In the genomic region with DNA sequence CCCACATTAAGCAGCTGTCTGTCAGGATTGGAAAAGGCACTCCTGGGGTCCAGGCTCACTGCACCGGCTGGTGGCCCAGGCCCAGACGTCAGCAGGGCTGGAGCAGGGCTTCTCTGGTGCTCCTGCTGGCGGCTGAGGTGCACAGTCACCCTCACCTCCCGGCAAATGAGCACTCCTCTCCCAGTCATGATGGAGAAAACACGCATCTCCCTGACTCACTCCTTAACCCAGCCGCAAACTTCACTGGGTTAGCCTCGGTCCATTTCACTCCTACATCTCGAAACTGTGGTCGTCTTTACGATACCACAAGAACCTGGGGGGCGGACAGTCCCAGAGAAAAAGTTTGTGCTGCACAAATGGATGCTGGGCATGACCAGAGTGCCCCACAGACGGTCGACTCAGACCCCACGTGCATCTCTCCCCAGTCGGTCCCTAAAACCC, we compare ENCODE assay signal across 23 cellular contexts. TPM values are rescaled to one million over a fixed set of nuclear protein-coding genes. Genes with fewer than 3 reads are reported as not detected.
DNase-seq lines count a peak whose midpoint lies in the region; ATAC-seq and TF ChIP-seq lines count a peak whose summit lies in the region.
"Had no signal": no experiment of that assay in that cellular context is flagged by ENCODE, and none has a peak within 500 bp of the region (broad histone marks: within the 10 kb centered on the region; RNA-seq: fewer than 3 reads in every experiment).

No MANE protein-coding gene starts in this region.

- no peak for TF ChIP-seq CTCF in right lobe of liver (IDR thresholded peaks at IDR 0.05)

- peak overlapping the region in 7 of 8 donors; percentile 22 to 78 (median 71) for H3K27ac Mint-ChIP-seq in CD8-positive, alpha-beta memory T cell
- peak overlapping the region; percentile 68 for H3K27ac Mint-ChIP-seq in T-cell
- H3K27ac Mint-ChIP-seq: activated CD4-positive, alpha-beta memory T cell treated with anti-CD3 and anti-CD28 coated beads, Interleukin-2, amount 10 ng/mL, durations not matched to agents 7 days and 5 days; activated T-cell treated with anti-CD3 and anti-CD28 coated beads, Interleukin-2, amount 50 U/mL, for 72 hours had no signal

- H3K4me1 Mint-ChIP-seq in CD8-positive, alpha-beta memory T cell, result peaks cover 26 to 41% (median 36%) of the 10 kb centered on the region in 3 donors
- peaks cover 26 to 43% (median 38%) of the 10 kb centered on the region in 3 donors for H3K4me1 Mint-ChIP-seq in T-cell

- H3K4me3 Mint-ChIP-seq in CD8-positive, alpha-beta memory T cell, result peak overlapping the region in 1 of 7 donors; percentile 82
- H3K4me3 Mint-ChIP-seq in T-cell, result no peak overlapping the region
- H3K4me3 Mint-ChIP-seq: activated CD4-positive, alpha-beta memory T cell treated with anti-CD3 and anti-CD28 coated beads, Interleukin-2, amount 10 ng/mL, durations not matched to agents 7 days and 5 days; activated T-cell treated with anti-CD3 and anti-CD28 coated beads, Interleukin-2, amount 50 U/mL, for 72 hours had no signal

- WGBS in right lobe of liver (ENCODE audit: insufficient coverage, low coverage, low lambda C conversion rate, missing lambda C conversion rate), result 80% methylated on average over 4 of the region's 15 CpGs

- intact Hi-C loops in right lobe of liver (cut with DNase I), result no loop called here

- CTCF ChIA-PET in CD8-positive, alpha-beta memory T cell (lab: Charles Lee), result interaction anchor here (0.9 to 1.1 kb wide), 2 partner anchors 26 to 87 kb away, joined by 3 read pairs; no protein-coding TSS in a partner anchor
- CTCF ChIA-PET in T-cell (lab: Charles Lee), result no interaction called here

- in situ Hi-C loops in ACHN (cut with HindIII; ENCODE audit: low pct_ligation_motif_present, low pct_unique_long_range_greater_than_20kb, low sequenced_read_pairs), result no loop called here

- no peaks in the 10 kb centered on the region for H3K9me3 ChIP-seq in CD8-positive, alpha-beta memory T cell (ENCODE audit: low read length)
- no peaks in the 10 kb centered on the region for H3K9me3 ChIP-seq in right lobe of liver
- H3K9me3 ChIP-seq: gastroesophageal sphincter had no signal

- peaks cover 0 to 4% of the 10 kb centered on the region in 2 donors for H3K27me3 Mint-ChIP-seq in CD8-positive, alpha-beta memory T cell
- H3K27me3 Mint-ChIP-seq in T-cell, result no peaks in the 10 kb centered on the region

- peak; percentile 40 for DNase-seq in ACHN
- peak in 1 of 5 donors; percentile 1 for DNase-seq in CD8-positive, alpha-beta memory T cell
- DNase-seq in T-cell, result no peak
- DNase-seq in right lobe of liver, result peak in 2 of 3 donors; percentile 9 to 29
- DNase-seq in midbrain (lab: John Stamatoyannopoulos, UW), result no peak
- no peak for DNase-seq in LoVo (ENCODE audit: low spot score)
- no peak for DNase-seq in putamen (ENCODE audit: low spot score)
- DNase-seq in NCI-H146 treated with DMSO at 0.1 percent for 48 hours (lab: John Stamatoyannopoulos, UW; ENCODE audit: unreplicated experiment), result no peak
- DNase-seq: activated CD4-positive, alpha-beta memory T cell treated with anti-CD3 and anti-CD28 coated beads, Interleukin-2, amount 10 ng/mL, durations not matched to agents 7 days and 5 days; activated T-cell treated with anti-CD3 and anti-CD28 coated beads, Interleukin-2, amount 50 U/mL, for 72 hours; effector CD4-positive, alpha-beta T cell; Kasumi-1; NCI-H1105 treated with DMSO at 0.1 percent for 48 hours; NCI-H526; stimulated activated CD4-positive, alpha-beta T cell treated with anti-CD3 and anti-CD28 coated beads, Interleukin-4, amount 100 ng/mL, for 4 hours had no signal

- H3K9me3 Mint-ChIP-seq in CD8-positive, alpha-beta memory T cell, result no peaks in the 10 kb centered on the region
- no peaks in the 10 kb centered on the region for H3K9me3 Mint-ChIP-seq in T-cell
- H3K9me3 Mint-ChIP-seq: activated T-cell treated with anti-CD3 and anti-CD28 coated beads, Interleukin-2, amount 50 U/mL, for 72 hours; neural progenitor cell had no signal

- H3K4me3 ChIP-seq in CD8-positive, alpha-beta memory T cell (ENCODE audit: low read length), result no peak overlapping the region
- no peak overlapping the region for H3K4me3 ChIP-seq in right lobe of liver
- H3K4me3 ChIP-seq: gastroesophageal sphincter, neural progenitor cell had no signal

- peaks cover 0 to 12% (median 5%) of the 10 kb centered on the region in 3 donors for H3K36me3 Mint-ChIP-seq in CD8-positive, alpha-beta memory T cell
- H3K36me3 Mint-ChIP-seq in T-cell, result peaks cover 11% of the 10 kb centered on the region
- H3K36me3 Mint-ChIP-seq: neural progenitor cell had no signal

- H3K27me3 ChIP-seq in CD8-positive, alpha-beta memory T cell (ENCODE audit: insufficient read depth, low read length, poor library complexity, severe bottlenecking), result no peaks in the 10 kb centered on the region
- H3K27me3 ChIP-seq in right lobe of liver, result no peaks in the 10 kb centered on the region
- H3K27me3 ChIP-seq: gastroesophageal sphincter had no signal

- ATAC-seq in T-cell (replicated peaks in 1 of 4) (no peak), right lobe of liver (no peak)
- ATAC-seq: activated T-cell treated with anti-CD3 and anti-CD28 coated beads, Interleukin-2, amount 50 U/mL, for 72 hours; esophagus mucosa; gastroesophageal sphincter; left colon; Right ventricle myocardium inferior had no signal

- POLR2A ChIA-PET in CD8-positive, alpha-beta memory T cell (lab: Charles Lee), result interaction anchor here (1.7 kb wide), 1 partner anchor 12 kb away, joined by 7 read pairs; no protein-coding TSS in a partner anchor
- POLR2A ChIA-PET in T-cell (lab: Charles Lee), result no interaction called here

- peaks cover 32% of the 10 kb centered on the region for H3K4me1 ChIP-seq in CD8-positive, alpha-beta memory T cell (ENCODE audit: insufficient read depth, low read length)
- H3K4me1 ChIP-seq in right lobe of liver, result peaks cover 0 to 9% (median 0%) of the 10 kb centered on the region in 4 donors

- H3K36me3 ChIP-seq in CD8-positive, alpha-beta memory T cell (ENCODE audit: insufficient read depth, low read length), result peaks cover 6% of the 10 kb centered on the region
- no peaks in the 10 kb centered on the region for H3K36me3 ChIP-seq in right lobe of liver
- H3K36me3 ChIP-seq: gastroesophageal sphincter, neural progenitor cell had no signal

- no peak for TF ChIP-seq POLR2A in right lobe of liver (IDR thresholded peaks at IDR 0.05)

- no peak overlapping the region for H3K27ac ChIP-seq in CD8-positive, alpha-beta memory T cell (ENCODE audit: low read depth, low read length)
- H3K27ac ChIP-seq in right lobe of liver, result no peak overlapping the region
- H3K27ac ChIP-seq: gastroesophageal sphincter, neural progenitor cell had no signal

RNA-seq across cellular contexts. Expression of a gene that starts 3.3 kb away (rescaled TPM):
- 10 to 100 TPM; 26.4 to 27.1 TPM for total RNA-seq in CD8-positive, alpha-beta memory T cell
- 123 TPM for polyA plus RNA-seq in CD8-positive, alpha-beta memory T cell
- total RNA-seq in T-cell (100 to 1,000 TPM; 223 to 267 (median 238) TPM), right lobe of liver (1 to 10 TPM; 3.5 to 7.9 (median 4.6) TPM)

RNA-seq across cellular contexts. Expression of a gene that starts 43.3 kb away (rescaled TPM):
- total RNA-seq in CD8-positive, alpha-beta memory T cell, result not detected
- 0.31 TPM for polyA plus RNA-seq in CD8-positive, alpha-beta memory T cell
- total RNA-seq in T-cell (1 to 10 TPM in 3 of 5 donors, under 1 TPM in 2; 0.92 to 4.5 (median 2.6) TPM), right lobe of liver (not detected)
- total RNA-seq: activated CD4-positive, alpha-beta memory T cell treated with anti-CD3 and anti-CD28 coated beads, Interleukin-2, amount 10 ng/mL, durations not matched to agents 7 days and 5 days; cardiac septum; esophagus mucosa; gastroesophageal sphincter; HT1080; left colon; pulmonary artery endothelial cell; Right ventricle myocardium inferior had no signal

Comparison
In these comparisons a context has a peak if more than half of its experiments do, and no peak if none do; other contexts are left out.
1. DNase-seq: peak in ACHN (single experiment) and right lobe of liver (2 of 3); none in T-cell (0 of 34), midbrain (single experiment), LoVo (single experiment), putamen (single experiment) and NCI-H146 treated with DMSO at 0.1 percent for 48 hours (single experiment).
2. RNA of a gene that starts 3.3 kb away (total RNA-seq): 223 to 267 TPM in T-cell; 26.4 to 27.1 TPM in CD8-positive, alpha-beta memory T cell and 3.5 to 7.9 TPM in right lobe of liver; every median in the first group is over 4 times any median in the second.